Comparison of ENCODE assay signal across 22 cellular contexts in genomic region chr1:68093737-68094136, GRCh38. TPM values are rescaled to one million over a fixed set of nuclear protein-coding genes. Genes with fewer than 3 reads are reported as not detected.
DNase-seq lines count a peak whose midpoint lies in the region; ATAC-seq and TF ChIP-seq lines count a peak whose summit lies in the region.
"Had no signal": no experiment of that assay in that cellular context is flagged by ENCODE, and none has a peak within 500 bp of the region (broad histone marks: within the 10 kb centered on the region; RNA-seq: fewer than 3 reads in every experiment).

No MANE protein-coding gene starts in this region.

- H4K20me1 ChIP-seq in PC-3 (ENCODE audit: low read length): no peaks in the 10 kb centered on the region

- intact Hi-C loops in PC-3 (cut with micrococcal nuclease): no loop called here
- intact Hi-C loops in mucosa of descending colon (cut with DNase I, micrococcal nuclease): no loop called here

- no peak overlapping the region for H3K4me3 ChIP-seq in PC-3 (ENCODE audit: low read length)
- H3K4me3 ChIP-seq in choroid plexus epithelial cell (ENCODE audit: low read depth, low read length): no peak overlapping the region
- no peak overlapping the region for H3K4me3 ChIP-seq in mucosa of descending colon
- H3K4me3 ChIP-seq: GM23338, Peyer's patch, testis had no signal

- no peaks in the 10 kb centered on the region for H3K9me3 ChIP-seq in PC-3 (ENCODE audit: low read length)
- H3K9me3 ChIP-seq in mucosa of descending colon: no peaks in the 10 kb centered on the region
- H3K9me3 ChIP-seq: Peyer's patch, testis had no signal

- POLR2A ChIA-PET in PC-3 (lab: Charles Lee; ENCODE audit: unreplicated experiment): interaction anchor here (0.6 kb wide), 1 partner anchor 363 kb away, joined by 5 read pairs; no protein-coding TSS in a partner anchor

- DNase-seq in GM03348 (ENCODE audit: low spot score) (peak; percentile 34), PC-3 (peak; percentile 22), choroid plexus epithelial cell (ENCODE audit: low read depth) (peak; percentile 37), mucosa of descending colon (no peak), RKO (ENCODE audit: low spot score) (no peak), H4 (ENCODE audit: low spot score) (no peak)
- DNase-seq: activated CD8-positive, alpha-beta T cell treated with anti-CD3 and anti-CD28 coated beads, Interleukin-2, amount 10 ng/mL, durations not matched to agents 7 days and 5 days; aorta; CD4-positive, CD25-positive, alpha-beta regulatory T cell; cerebellar nuclear complex; glutamatergic neuron; left cardiac atrium; mesenchymal stem cell; NCI-H1092; NCI-H187 treated with DMSO at 0.1 percent for 48 hours; Peyer's patch; stimulated activated CD4-positive, alpha-beta T cell treated with anti-CD3 and anti-CD28 coated beads, Interleukin-15, amount 100 ng/mL, for 24 hours; stimulated activated naive CD8-positive, alpha-beta T cell treated with anti-CD3 and anti-CD28 coated beads, Interleukin-15, Interleukin-2, amounts not matched to agents 100 U/mL and 50 U/mL, for 24 hours; T-helper 17 cell; testis had no signal

- CTCF ChIA-PET in PC-3 (lab: Charles Lee): no interaction called here

- no TSS peak for BruUV-seq in PC-3 (replicated peaks; lab: Mats Ljungman, UMichigan)

- H3K79me2 ChIP-seq in PC-3 (ENCODE audit: low read length): no peaks in the 10 kb centered on the region

- no peak overlapping the region for H3K4me2 ChIP-seq in PC-3 (ENCODE audit: low read length)
- H3K4me2 ChIP-seq: GM23338 had no signal

- no peak overlapping the region for H3K27ac ChIP-seq in PC-3 (ENCODE audit: low read length)
- H3K27ac ChIP-seq: Peyer's patch, testis had no signal

- TF ChIP-seq CTCF in PC-3 (conservative IDR thresholded peaks at IDR 0.05; ENCODE audit: low read depth, low read length): no peak
- TF ChIP-seq CTCF in choroid plexus epithelial cell (conservative IDR thresholded peaks at IDR 0.05; ENCODE audit: low read depth, low read length): no peak
- TF ChIP-seq CTCF in mucosa of descending colon (IDR thresholded peaks at IDR 0.05): no peak

- H3K9ac ChIP-seq in PC-3 (ENCODE audit: low read length): no peak overlapping the region

- H3K9me2 ChIP-seq in PC-3 (replicated peaks; ENCODE audit: low read length): no peaks in the 10 kb centered on the region

- H3F3A ChIP-seq in PC-3 (ENCODE audit: low read length, unreplicated experiment): no peaks in the 10 kb centered on the region

- peak; percentile 64 for ATAC-seq in PC-3
- peak; percentile 60 for ATAC-seq in mucosa of descending colon
- no peak for ATAC-seq in HG03378 (IDR thresholded peaks at IDR 0.05; ENCODE audit: unreplicated experiment)
- ATAC-seq: activated CD8-positive, alpha-beta T cell treated with anti-CD3 and anti-CD28 coated beads, Interleukin-2, amount 10 ng/mL, durations not matched to agents 7 days and 5 days; GM23338; stimulated activated naive CD8-positive, alpha-beta T cell treated with anti-CD3 and anti-CD28 coated beads, Interleukin-15, Interleukin-2, amounts not matched to agents 100 U/mL and 50 U/mL, for 24 hours; T-helper 17 cell had no signal

- H3K27me3 ChIP-seq in PC-3 (ENCODE audit: low read length): no peaks in the 10 kb centered on the region
- H3K27me3 ChIP-seq: Peyer's patch, testis had no signal

- H3K4me1 ChIP-seq in PC-3 (ENCODE audit: insufficient read depth, low read length) (0 out of 2 replicates have a peak, but pooled peaks cover 7% of the 10 kb centered on the region), mucosa of descending colon (ENCODE audit: low read depth) (no peaks in the 10 kb centered on the region)
- H3K4me1 ChIP-seq: Peyer's patch, testis had no signal

- no peak overlapping the region for H2AFZ ChIP-seq in PC-3 (ENCODE audit: low read length)
- H2AFZ ChIP-seq: GM23338 had no signal

- H3K36me3 ChIP-seq in PC-3 (ENCODE audit: low read depth, low read length): no peaks in the 10 kb centered on the region
- no peaks in the 10 kb centered on the region for H3K36me3 ChIP-seq in mucosa of descending colon (ENCODE audit: low read depth)
- H3K36me3 ChIP-seq: Peyer's patch had no signal

RNA-seq across cellular contexts. Expression of gene DIRAS3, which starts 43.3 kb away (rescaled TPM):
- total RNA-seq in PC-3 (2014; rRNA removed) (not detected in 2 replicates), mucosa of descending colon (1 to 10 TPM in 1 of 3 donors, under 1 TPM in 2; 0.65 to 1.8 (median 0.90) TPM)
- total RNA-seq in H4 (2014; rRNA removed; shearing (Covaris generic)): 0.06 and 1.5 TPM in 2 replicates
- total RNA-seq: activated CD8-positive, alpha-beta T cell treated with anti-CD3 and anti-CD28 coated beads, Interleukin-2, amount 10 ng/mL, durations not matched to agents 7 days and 5 days; CD4-positive, CD25-positive, alpha-beta regulatory T cell; T-helper 17 cell had no signal

Comparison
In these comparisons a context has a peak if more than half of its experiments do, and no peak if none do; other contexts are left out.
1. DNase-seq: peak in GM03348 (single experiment), PC-3 (single experiment) and choroid plexus epithelial cell (single experiment); none in mucosa of descending colon (0 of 3), RKO (single experiment) and H4 (single experiment).